8 cellular contexts compared by ENCODE assay signal in genomic region chr12:442235-442884, GRCh38. TPM values are rescaled to one million over a fixed set of nuclear protein-coding genes. Genes with fewer than 3 reads are reported as not detected.
DNase-seq lines count a peak whose midpoint lies in the region; ATAC-seq and TF ChIP-seq lines count a peak whose summit lies in the region.

No MANE protein-coding gene starts in this region.

- H3K4me1 Mint-ChIP-seq in CD4-positive, alpha-beta T cell (ENCODE audit: low read depth) = no peaks in the 10 kb centered on the region

- no peak overlapping the region for H3K4me3 ChIP-seq in cardiac muscle cell
- H3K4me3 ChIP-seq in prostate gland = no peak overlapping the region

- no peak overlapping the region for H3K27ac ChIP-seq in CD4-positive, alpha-beta T cell (ENCODE audit: low read depth, low read length)
- H3K27ac ChIP-seq in cardiac muscle cell = no peak overlapping the region
- no peak overlapping the region for H3K27ac ChIP-seq in prostate gland

- H3K27me3 ChIP-seq in CD4-positive, alpha-beta T cell (ENCODE audit: control insufficient read depth, insufficient read depth, low read length) = no peaks in the 10 kb centered on the region
- H3K27me3 ChIP-seq in cardiac muscle cell (no peaks in the 10 kb centered on the region), prostate gland (replicated peaks; ENCODE audit: insufficient read depth) (no peaks in the 10 kb centered on the region)

- no peaks in the 10 kb centered on the region for H3K27me3 Mint-ChIP-seq in CD4-positive, alpha-beta T cell

- H3K4me3 Mint-ChIP-seq in CD4-positive, alpha-beta T cell = no peak overlapping the region

- H3K36me3 Mint-ChIP-seq in CD4-positive, alpha-beta T cell (ENCODE audit: low read depth) = peaks cover 33% of the 10 kb centered on the region

- H3K27ac Mint-ChIP-seq in CD4-positive, alpha-beta T cell = no peak overlapping the region

- no peaks in the 10 kb centered on the region for H3K9me3 ChIP-seq in CD4-positive, alpha-beta T cell (ENCODE audit: control insufficient read depth, low read length)
- no peaks in the 10 kb centered on the region for H3K9me3 ChIP-seq in cardiac muscle cell (ENCODE audit: low read depth)
- no peaks in the 10 kb centered on the region for H3K9me3 ChIP-seq in prostate gland

- peak in 9 of 10 experiments; percentile 13 to 41 (median 32) for DNase-seq in CD4-positive, alpha-beta T cell
- DNase-seq in GM20000 (ENCODE audit: low spot score) (peak; percentile 39), NCI-H82 treated with DMSO at 0.1 percent for 48 hours (lab: John Stamatoyannopoulos, UW; ENCODE audit: unreplicated experiment) (peak; percentile 19), cardiac muscle cell (ENCODE audit: low read depth in 1 of 2, low spot score in 1 of 2) (peak; percentile 51 to 74), prostate gland (ENCODE audit: low spot score) (peak; percentile 27)
- peak; percentile 36 for DNase-seq in activated naive CD4-positive, alpha-beta T cell treated with anti-CD3 and anti-CD28 coated beads, Interleukin-2, amount 50 U/mL, for 16 hours

- H3K36me3 ChIP-seq in cardiac muscle cell = peaks cover 4% of the 10 kb centered on the region
- no peaks in the 10 kb centered on the region for H3K36me3 ChIP-seq in prostate gland

- no peaks in the 10 kb centered on the region for H3K9me3 Mint-ChIP-seq in CD4-positive, alpha-beta T cell

- peak; percentile 39 for ATAC-seq in CD4-positive, alpha-beta T cell (ENCODE audit: poor library complexity)
- ATAC-seq in GM21367 (IDR thresholded peaks at IDR 0.05; ENCODE audit: unreplicated experiment) (no peak), GM21529 (IDR thresholded peaks at IDR 0.05; ENCODE audit: unreplicated experiment) (no peak)

- TF ChIP-seq CTCF in CD4-positive, alpha-beta T cell (IDR thresholded peaks at IDR 0.05) = peak; percentile 90
- TF ChIP-seq CTCF in GM20000 (IDR thresholded peaks at IDR 0.05; ENCODE audit: extremely low read depth, missing control alignments) (peak; percentile 58), cardiac muscle cell (IDR thresholded peaks at IDR 0.05; ENCODE audit: low read depth, low read length) (peak; percentile 83), prostate gland (IDR thresholded peaks at IDR 0.05) (peak; percentile 44 to 80 (median 72))

- 60% methylated on average over 16 of the region's 16 CpGs for WGBS in prostate gland

- intact Hi-C loops in CD4-positive, alpha-beta T cell (cut with DNase I, micrococcal nuclease) = loop anchor here in 1 of 2 experiments (1.0 kb wide), 1 partner anchor 105 kb away; no protein-coding TSS in a partner anchor
- intact Hi-C loops in prostate gland (cut with DNase I) = loop anchor here (2.0 kb wide), 1 partner anchor 104 kb away; no protein-coding TSS in a partner anchor

- no peaks in the 10 kb centered on the region for H3K4me1 ChIP-seq in cardiac muscle cell (ENCODE audit: low read depth)
- H3K4me1 ChIP-seq in prostate gland (replicated peaks) = no peaks in the 10 kb centered on the region

- TF ChIP-seq POLR2A in prostate gland (IDR thresholded peaks at IDR 0.05) = no peak

- CTCF ChIA-PET in CD4-positive, alpha-beta T cell (lab: Charles Lee) = interaction anchor here (0.6 to 2.3 kb wide), 7 partner anchors 10 to 108 kb away, joined by 4 to 15 read pairs (median 5); no protein-coding TSS in a partner anchor

- POLR2A ChIA-PET in CD4-positive, alpha-beta T cell (lab: Charles Lee) = no interaction called here

RNA-seq across cellular contexts. Expression of gene B4GALNT3, which starts 17.4 kb away (rescaled TPM):
- total RNA-seq in CD4-positive, alpha-beta T cell = 1 to 10 TPM; 1.4 to 1.8 TPM
- total RNA-seq in cardiac muscle cell = 38.6 and 39.2 TPM in 2 replicates
- polyA plus RNA-seq in cardiac muscle cell = 23.7 and 26.4 TPM in 2 replicates
- total RNA-seq in prostate gland = 10 to 100 TPM in 1 of 2 donors, 1 to 10 TPM in 1; 7.1 to 16.3 TPM

RNA-seq across cellular contexts. Expression of gene CCDC77, which starts 40.9 kb away (rescaled TPM):
- total RNA-seq in CD4-positive, alpha-beta T cell = 1 to 10 TPM; 5.3 to 7.8 TPM
- 7.3 and 7.6 TPM in 2 replicates for total RNA-seq in cardiac muscle cell
- polyA plus RNA-seq in cardiac muscle cell = 11.0 and 13.0 TPM in 2 replicates
- 1 to 10 TPM; 7.0 to 8.9 TPM for total RNA-seq in prostate gland

RNA-seq across cellular contexts. Expression of gene KDM5A, which starts 53.2 kb away (rescaled TPM):
- 100 to 1,000 TPM; 149 to 151 TPM for total RNA-seq in CD4-positive, alpha-beta T cell
- 36.3 and 36.4 TPM in 2 replicates for total RNA-seq in cardiac muscle cell
- polyA plus RNA-seq in cardiac muscle cell = 41.1 and 46.0 TPM in 2 replicates
- 10 to 100 TPM; 38.5 to 51.0 TPM for total RNA-seq in prostate gland
